ENCODE assay signal across 27 cellular contexts in the genomic region with DNA sequence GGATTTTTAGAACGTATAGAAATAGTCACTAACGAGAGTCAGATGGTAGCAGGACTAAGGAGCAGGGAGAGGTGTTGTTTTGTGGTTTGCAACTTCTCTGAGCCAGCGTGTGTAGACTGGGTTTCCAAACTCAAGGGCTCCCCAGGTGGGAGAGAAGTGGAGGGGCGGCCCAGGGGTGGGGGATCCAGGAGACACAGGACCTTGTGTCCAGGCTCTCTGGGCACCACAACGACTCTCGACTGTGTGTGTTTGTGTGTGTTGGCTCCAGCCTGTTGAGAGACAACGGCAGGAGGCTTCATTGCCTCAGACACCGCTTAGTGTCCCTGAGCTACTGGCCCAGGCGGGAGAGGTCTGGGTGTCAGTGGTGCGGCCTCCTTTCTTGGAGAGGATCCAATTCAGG. TPM values are rescaled to one million over a fixed set of nuclear protein-coding genes. Genes with fewer than 3 reads are reported as not detected.
"Had no signal": no experiment of that assay in that cellular context is flagged by ENCODE, and none has a peak within 500 bp of the region (broad histone marks: within the 10 kb centered on the region; RNA-seq: fewer than 3 reads in every experiment).

No MANE protein-coding gene starts in this region.

- H3K36me3 Mint-ChIP-seq: activated CD4-positive, alpha-beta memory T cell treated with anti-CD3 and anti-CD28 coated beads for 36 hours; mesothelial cell of epicardium; stimulated activated effector memory CD8-positive, alpha-beta T cell treated with anti-CD3 and anti-CD28 coated beads, Interleukin-12 subunit alpha, Interleukin-12 subunit beta, amount 100 ng/mL, for 72 hours had no signal

- H3K27me3 Mint-ChIP-seq: stimulated activated naive CD8-positive, alpha-beta T cell treated with anti-CD3 and anti-CD28 coated beads, Interleukin-15, amount 100 ng/mL, for 72 hours had no signal

- H3K27ac Mint-ChIP-seq: activated CD4-positive, alpha-beta memory T cell treated with anti-CD3 and anti-CD28 coated beads for 36 hours; mesothelial cell of epicardium; stimulated activated effector memory CD8-positive, alpha-beta T cell treated with anti-CD3 and anti-CD28 coated beads, Interleukin-12 subunit alpha, Interleukin-12 subunit beta, amount 100 ng/mL, for 72 hours; stimulated activated naive CD8-positive, alpha-beta T cell treated with anti-CD3 and anti-CD28 coated beads, Interleukin-15, amount 100 ng/mL, for 72 hours; T-helper 1 cell treated with Interleukin-12 subunit alpha and Interleukin-12 subunit beta and Interleukin-4 antibody, amounts not matched to agents 30 μg/mL and 1 μg/mL, for 36 hours had no signal

- ATAC-seq: body of pancreas; heart right ventricle; naive thymus-derived CD8-positive, alpha-beta T cell; sciatic nerve; stimulated activated effector memory CD8-positive, alpha-beta T cell treated with anti-CD3 and anti-CD28 coated beads, Interleukin-12 subunit alpha, Interleukin-12 subunit beta, amount 100 ng/mL, for 72 hours; stimulated activated naive CD8-positive, alpha-beta T cell treated with anti-CD3 and anti-CD28 coated beads, Interleukin-15, amount 100 ng/mL, for 72 hours had no signal

- H3K4me3 Mint-ChIP-seq: activated CD4-positive, alpha-beta memory T cell treated with anti-CD3 and anti-CD28 coated beads for 36 hours; mesothelial cell of epicardium; stimulated activated effector memory CD8-positive, alpha-beta T cell treated with anti-CD3 and anti-CD28 coated beads, Interleukin-12 subunit alpha, Interleukin-12 subunit beta, amount 100 ng/mL, for 72 hours; stimulated activated naive CD8-positive, alpha-beta T cell treated with anti-CD3 and anti-CD28 coated beads, Interleukin-15, amount 100 ng/mL, for 72 hours; T-helper 1 cell treated with Interleukin-12 subunit alpha and Interleukin-12 subunit beta and Interleukin-4 antibody, amounts not matched to agents 30 μg/mL and 1 μg/mL, for 36 hours had no signal

- H3K4me1 ChIP-seq: body of pancreas, suprapubic skin, transverse colon had no signal

- H3K4me1 Mint-ChIP-seq: mesothelial cell of epicardium; stimulated activated effector memory CD8-positive, alpha-beta T cell treated with anti-CD3 and anti-CD28 coated beads, Interleukin-12 subunit alpha, Interleukin-12 subunit beta, amount 100 ng/mL, for 72 hours; stimulated activated naive CD8-positive, alpha-beta T cell treated with anti-CD3 and anti-CD28 coated beads, Interleukin-15, amount 100 ng/mL, for 72 hours had no signal

- H3K4me3 ChIP-seq: body of pancreas, cardiac muscle cell, lung, suprapubic skin, transverse colon had no signal

- H3K27ac ChIP-seq: body of pancreas, cardiac muscle cell, suprapubic skin, transverse colon had no signal

- H3K36me3 ChIP-seq: cardiac muscle cell, suprapubic skin, transverse colon had no signal

- H3K27me3 ChIP-seq: body of pancreas, cardiac muscle cell had no signal

- H3K9me3 ChIP-seq: suprapubic skin, transverse colon had no signal

- DNase-seq: activated CD4-positive, alpha-beta memory T cell treated with anti-CD3 and anti-CD28 coated beads for 36 hours; activated CD4-positive, alpha-beta T cell treated with anti-CD3 and anti-CD28 coated beads for 48 hours; activated naive CD4-positive, alpha-beta T cell treated with anti-CD3 and anti-CD28 coated beads, Interleukin-2, amount 50 U/mL, for 16 hours; activated T-cell treated with anti-CD3 and anti-CD28 coated beads, Interleukin-2, amount 50 U/mL, for 48 hours; anterior cingulate cortex; body of pancreas; dermis blood vessel endothelial cell; effector CD8-positive, alpha-beta T cell; erythroblast; foreskin fibroblast; heart right ventricle; kidney; occipital lobe; small intestine; stimulated activated naive CD8-positive, alpha-beta T cell treated with anti-CD3 and anti-CD28 coated beads, Interleukin-15, amount 100 ng/mL, for 72 hours; T1000; transverse colon had no signal

RNA-seq across cellular contexts. Expression of gene FCN1, which starts 0.9 kb away (rescaled TPM):
- total RNA-seq: activated CD4-positive, alpha-beta memory T cell treated with anti-CD3 and anti-CD28 coated beads for 36 hours; body of pancreas; cardiac muscle cell; chondrocyte; dermis blood vessel endothelial cell; fibroblast of lung; mesothelial cell of epicardium had no signal

RNA-seq across cellular contexts. Expression of gene FCN2, which starts 38.0 kb away (rescaled TPM):
- total RNA-seq: activated CD4-positive, alpha-beta memory T cell treated with anti-CD3 and anti-CD28 coated beads for 36 hours; body of pancreas; cardiac muscle cell; chondrocyte; dermis blood vessel endothelial cell; fibroblast of lung; lung; mesothelial cell of epicardium; naive thymus-derived CD8-positive, alpha-beta T cell; occipital lobe; sciatic nerve; transverse colon had no signal
